Comparison of ENCODE assay signal across 8 cellular contexts in genomic region chr19:52343548-52343947, GRCh38. TPM values are rescaled to one million over a fixed set of nuclear protein-coding genes. Genes with fewer than 3 reads are reported as not detected.
DNase-seq lines count a peak whose midpoint lies in the region; ATAC-seq and TF ChIP-seq lines count a peak whose summit lies in the region.

No MANE protein-coding gene starts in this region.

- peaks cover 0 to 3% of the 10 kb centered on the region in 2 donors for H3K4me1 Mint-ChIP-seq in natural killer cell treated with Interleukin-12 subunit alpha and Interleukin-12 subunit beta and Interleukin-15 and Interleukin-18, amount 100 ng/mL, for 72 hours (ENCODE audit: low read depth in 2 of 2)

- peaks cover 9% of the 10 kb centered on the region for H3K36me3 Mint-ChIP-seq in natural killer cell treated with Interleukin-12 subunit alpha and Interleukin-12 subunit beta and Interleukin-15 and Interleukin-18, amount 100 ng/mL, for 72 hours

- H4K20me1 ChIP-seq in DOHH2 (ENCODE audit: control insufficient read depth, insufficient read depth, low read depth, low read length) (no peaks in the 10 kb centered on the region), MM.1S (ENCODE audit: insufficient read depth, low read length) (no peaks in the 10 kb centered on the region)

- peak; percentile 56 to 74 for ATAC-seq in natural killer cell treated with Interleukin-12 subunit alpha and Interleukin-12 subunit beta and Interleukin-15 and Interleukin-18, amount 100 ng/mL, for 72 hours
- peak; percentile 57 to 64 for ATAC-seq in upper lobe of left lung (ENCODE audit: low FRiP score in 2 of 2)
- ATAC-seq in HG03439 (IDR thresholded peaks at IDR 0.05; ENCODE audit: unreplicated experiment), result no peak
- ATAC-seq in HG02973 (IDR thresholded peaks at IDR 0.05; ENCODE audit: unreplicated experiment), result no peak

- TF ChIP-seq CTCF in DOHH2 (IDR thresholded peaks at IDR 0.05; ENCODE audit: low read depth, low read length, poor library complexity, severe bottlenecking) (peak; percentile 68), MM.1S (IDR thresholded peaks at IDR 0.05; ENCODE audit: low read length) (peak; percentile 42; the same call in 1 of the 2 replicates), upper lobe of left lung (IDR thresholded peaks at IDR 0.05) (peak; percentile 29 to 62 (median 52))

- H3K4me2 ChIP-seq in DOHH2 (ENCODE audit: low read length) (no peak overlapping the region), MM.1S (ENCODE audit: low read depth, low read length) (no peak overlapping the region)

- no peak overlapping the region for H2AFZ ChIP-seq in MM.1S (ENCODE audit: low read length)

- DNase-seq in MM.1S, result peak; percentile 15
- DNase-seq in activated CD4-positive, alpha-beta T cell treated with anti-CD3 and anti-CD28 coated beads for 48 hours, result peak; percentile 66
- DNase-seq in effector CD8-positive, alpha-beta T cell (lab: John Stamatoyannopoulos, UW), result peak; percentile 30
- peak; percentile 68 for DNase-seq in natural killer cell treated with Interleukin-12 subunit alpha and Interleukin-12 subunit beta and Interleukin-15 and Interleukin-18, amount 100 ng/mL, for 72 hours (ENCODE audit: low spot score)
- DNase-seq in upper lobe of left lung, result peak in 1 of 2 donors; percentile 30

- H3K27ac Mint-ChIP-seq in natural killer cell treated with Interleukin-12 subunit alpha and Interleukin-12 subunit beta and Interleukin-15 and Interleukin-18, amount 100 ng/mL, for 72 hours, result no peak overlapping the region

- H3F3A ChIP-seq in DOHH2 (ENCODE audit: control insufficient read depth, insufficient read depth) (no peaks in the 10 kb centered on the region), MM.1S (ENCODE audit: insufficient read depth, low read length) (no peaks in the 10 kb centered on the region)

- H3K9me2 ChIP-seq in DOHH2 (replicated peaks; ENCODE audit: control insufficient read depth, low read length) (no peaks in the 10 kb centered on the region), MM.1S (replicated peaks; ENCODE audit: insufficient read depth, low read length) (no peaks in the 10 kb centered on the region)

- H3K9me3 ChIP-seq in DOHH2 (ENCODE audit: control insufficient read depth, insufficient read depth, low read length), result no peaks in the 10 kb centered on the region; the same call in 1 of the 2 replicates
- no peaks in the 10 kb centered on the region for H3K9me3 ChIP-seq in MM.1S (replicated peaks; ENCODE audit: insufficient read depth, low read length)
- peaks cover 0 to 13% (median 3%) of the 10 kb centered on the region in 4 donors for H3K9me3 ChIP-seq in upper lobe of left lung

- H3K27me3 Mint-ChIP-seq in natural killer cell treated with Interleukin-12 subunit alpha and Interleukin-12 subunit beta and Interleukin-15 and Interleukin-18, amount 100 ng/mL, for 72 hours, result peaks cover 0 to 2% of the 10 kb centered on the region in 2 donors

- no peak overlapping the region for H3K27ac ChIP-seq in DOHH2 (ENCODE audit: low read depth, low read length)
- H3K27ac ChIP-seq in MM.1S (ENCODE audit: low read length), result no peak overlapping the region
- no peak overlapping the region for H3K27ac ChIP-seq in upper lobe of left lung

- no peaks in the 10 kb centered on the region for H3K36me3 ChIP-seq in DOHH2 (ENCODE audit: control insufficient read depth, low read length)
- no peaks in the 10 kb centered on the region for H3K36me3 ChIP-seq in MM.1S (replicated peaks; ENCODE audit: insufficient read depth, low read length)
- peaks cover 0 to 12% (median 3%) of the 10 kb centered on the region in 4 donors for H3K36me3 ChIP-seq in upper lobe of left lung

- no peak for TF ChIP-seq POLR2A in upper lobe of left lung (IDR thresholded peaks at IDR 0.05)

- H3K79me2 ChIP-seq in DOHH2 (ENCODE audit: control insufficient read depth, low read length), result no peaks in the 10 kb centered on the region
- H3K79me2 ChIP-seq in MM.1S (ENCODE audit: low read length), result no peaks in the 10 kb centered on the region

- no peaks in the 10 kb centered on the region for H3K9me3 Mint-ChIP-seq in natural killer cell treated with Interleukin-12 subunit alpha and Interleukin-12 subunit beta and Interleukin-15 and Interleukin-18, amount 100 ng/mL, for 72 hours

- H3K9ac ChIP-seq in MM.1S (ENCODE audit: low read length), result no peak overlapping the region

- H3K4me1 ChIP-seq in DOHH2 (ENCODE audit: control insufficient read depth, low read length) (no peaks in the 10 kb centered on the region), MM.1S (ENCODE audit: low read length) (no peaks in the 10 kb centered on the region), upper lobe of left lung (no peaks in the 10 kb centered on the region)

- H3K27me3 ChIP-seq in DOHH2 (ENCODE audit: control insufficient read depth, low read length) (no peaks in the 10 kb centered on the region), MM.1S (replicated peaks; ENCODE audit: insufficient read depth, low read length) (no peaks in the 10 kb centered on the region), upper lobe of left lung (no peaks in the 10 kb centered on the region)

- TF ChIP-seq EP300 in upper lobe of left lung (IDR thresholded peaks at IDR 0.05), result no peak

- WGBS in upper lobe of left lung, 2 donors, result 23 to 28% methylated on average over 4 to 8 of the region's 8 CpGs

- H3K4me3 ChIP-seq in DOHH2 (ENCODE audit: low read length) (no peak overlapping the region), MM.1S (ENCODE audit: low read length) (no peak overlapping the region), upper lobe of left lung (no peak overlapping the region)

- no peak overlapping the region for H3K4me3 Mint-ChIP-seq in natural killer cell treated with Interleukin-12 subunit alpha and Interleukin-12 subunit beta and Interleukin-15 and Interleukin-18, amount 100 ng/mL, for 72 hours

RNA-seq across cellular contexts. Expression of gene ZNF610, which starts 7.5 kb away (rescaled TPM):
- total RNA-seq in natural killer cell treated with Interleukin-12 subunit alpha and Interleukin-12 subunit beta and Interleukin-15 and Interleukin-18, amount 100 ng/mL, for 72 hours, result under 1 TPM; 0.36 to 0.74 TPM
- total RNA-seq in upper lobe of left lung, result 1 to 10 TPM; 1.7 to 5.3 (median 2.7) TPM

RNA-seq across cellular contexts. Expression of gene ZNF880, which starts 26.2 kb away (rescaled TPM):
- total RNA-seq in natural killer cell treated with Interleukin-12 subunit alpha and Interleukin-12 subunit beta and Interleukin-15 and Interleukin-18, amount 100 ng/mL, for 72 hours, result 10 to 100 TPM in 1 of 2 donors, 1 to 10 TPM in 1; 6.1 to 13.7 TPM
- 10 to 100 TPM in 5 of 6 donors, 1 to 10 TPM in 1; 9.9 to 19.4 (median 12.4) TPM for total RNA-seq in upper lobe of left lung

RNA-seq across cellular contexts. Expression of gene ZNF480, which starts 46.6 kb away (rescaled TPM):
- total RNA-seq in natural killer cell treated with Interleukin-12 subunit alpha and Interleukin-12 subunit beta and Interleukin-15 and Interleukin-18, amount 100 ng/mL, for 72 hours, result 10 to 100 TPM in 1 of 2 donors, 1 to 10 TPM in 1; 7.0 to 11.2 TPM
- 10 to 100 TPM in 2 of 6 donors, 1 to 10 TPM in 4; 2.7 to 13.6 (median 8.4) TPM for total RNA-seq in upper lobe of left lung

RNA-seq across cellular contexts. Expression of gene ZNF528, which starts 54.1 kb away (rescaled TPM):
- 10 to 100 TPM in 1 of 2 donors, 1 to 10 TPM in 1; 8.3 to 12.6 TPM for total RNA-seq in natural killer cell treated with Interleukin-12 subunit alpha and Interleukin-12 subunit beta and Interleukin-15 and Interleukin-18, amount 100 ng/mL, for 72 hours
- total RNA-seq in upper lobe of left lung, result 10 to 100 TPM; 10.2 to 36.7 (median 27.5) TPM

Comparison
In these comparisons a context has a peak if more than half of its experiments do, and no peak if none do; other contexts are left out.
1. ATAC-seq: peak in natural killer cell treated with Interleukin-12 subunit alpha and Interleukin-12 subunit beta and Interleukin-15 and Interleukin-18, amount 100 ng/mL, for 72 hours (2 of 2) and upper lobe of left lung (2 of 2); none in HG03439 (single experiment) and HG02973 (single experiment).
2. Peak in every context shown above with its lines, with median percentiles within 50 percentile points of each other: CTCF ChIP-seq.